Comparison of ENCODE assay signal across 8 cellular contexts in genomic region chr10:102460836-102461186, GRCh38. TPM values are rescaled to one million over a fixed set of nuclear protein-coding genes. Genes with fewer than 3 reads are reported as not detected.
A peak's percentile ranks its signal among the peaks of the same experiment; 100 is the strongest.
DNase-seq lines count a peak whose midpoint lies in the region; ATAC-seq, FAIRE-seq and TF ChIP-seq lines count a peak whose summit lies in the region.

No MANE protein-coding gene starts in this region.

- H3K27ac ChIP-seq in Panc1 (ENCODE audit: low read length) (peak overlapping the region; percentile 86), esophagus squamous epithelium (peak overlapping the region; percentile 7 to 64 (median 56)), prostate gland (peak overlapping the region in 1 of 2 donors; percentile 49)

- TF ChIP-seq POLR2A in GM12892 (IDR thresholded peaks at IDR 0.05; ENCODE audit: low read depth, low read length) = peak; percentile 33; the same call in 1 of the 2 replicates
- no peak for TF ChIP-seq POLR2A in esophagus squamous epithelium (IDR thresholded peaks at IDR 0.05)
- no peak for TF ChIP-seq POLR2A in prostate gland (IDR thresholded peaks at IDR 0.05)

- TF ChIP-seq CTCF in Panc1 (IDR thresholded peaks at IDR 0.05) (no peak), esophagus squamous epithelium (IDR thresholded peaks at IDR 0.05) (no peak), prostate gland (IDR thresholded peaks at IDR 0.05) (no peak)

- no peak for FAIRE-seq in GM12892 (lab: Jason Lieb, UNC)

- intact Hi-C loops in Panc1 (cut with micrococcal nuclease; ENCODE audit: unreplicated experiment) (no loop called here), esophagus squamous epithelium (cut with DNase I) (no loop called here), prostate gland (cut with DNase I) (no loop called here)

- H3K4me1 ChIP-seq in Panc1 (ENCODE audit: control insufficient read depth, insufficient read depth, low read length) (peaks cover 23% of the 10 kb centered on the region), esophagus squamous epithelium (peaks cover 3 to 34% (median 18%) of the 10 kb centered on the region in 3 donors), prostate gland (replicated peaks) (peaks cover 5% of the 10 kb centered on the region)

- H3K9me3 ChIP-seq in Panc1 (ENCODE audit: control insufficient read depth, insufficient read depth, low read depth, low read length) = no peaks in the 10 kb centered on the region
- H3K9me3 ChIP-seq in esophagus squamous epithelium = no peaks in the 10 kb centered on the region
- H3K9me3 ChIP-seq in prostate gland = no peaks in the 10 kb centered on the region

- POLR2A ChIA-PET in Panc1 (lab: Charles Lee) = interaction anchor here (0.7 to 1.4 kb wide), 2 partner anchors 10 to 40 kb away, joined by 4 to 6 read pairs; no protein-coding TSS in a partner anchor

- CTCF ChIA-PET in Panc1 (lab: Charles Lee) = no interaction called here

- WGBS in esophagus squamous epithelium, 2 donors = 9 to 27% methylated on average over 7 to 8 of the region's 8 CpGs
- WGBS in prostate gland = 5% methylated on average over 8 of the region's 8 CpGs

- no TSS peak for BruUV-seq in Panc1 (replicated peaks; lab: Mats Ljungman, UMichigan)

- ATAC-seq in Panc1 (peak; percentile 51), HG02610 (IDR thresholded peaks at IDR 0.05; ENCODE audit: unreplicated experiment) (no peak)

- H3K4me3 ChIP-seq in H7 (ENCODE audit: insufficient read depth, low read depth, low read length) = peak overlapping the region; percentile 23; the same call in 1 of the 2 replicates
- peak overlapping the region; percentile 60 to 83 for H3K4me3 ChIP-seq in Panc1 (ENCODE audit: low read depth in 2 of 2, low read length in 2 of 2)
- peak overlapping the region; percentile 39 to 73 (median 59) for H3K4me3 ChIP-seq in esophagus squamous epithelium
- peak overlapping the region; percentile 37 to 48 for H3K4me3 ChIP-seq in prostate gland

- no peak for DNase-seq in GM12892 (ENCODE audit: insufficient read length)
- no peak for DNase-seq in H7
- no peak for DNase-seq in Panc1 (ENCODE audit: low read depth, low spot score)
- no peak for DNase-seq in esophagus squamous epithelium (lab: John Stamatoyannopoulos, UW)
- no peak for DNase-seq in prostate gland (ENCODE audit: low spot score)
- DNase-seq in retina = no peak
- DNase-seq in NOMO-1 (lab: John Stamatoyannopoulos, UW; ENCODE audit: unreplicated experiment in 2 of 2) = no peak

- H3K27me3 ChIP-seq in H7 (ENCODE audit: control insufficient read depth, insufficient read depth, low read length) (peaks cover 2% of the 10 kb centered on the region; the same call in 1 of the 2 replicates), Panc1 (ENCODE audit: control insufficient read depth, insufficient read depth, low read length) (no peaks in the 10 kb centered on the region), esophagus squamous epithelium (no peaks in the 10 kb centered on the region), prostate gland (replicated peaks; ENCODE audit: insufficient read depth) (no peaks in the 10 kb centered on the region)

- in situ Hi-C loops in Panc1 (cut with HindIII; ENCODE audit: low pct_unique_long_range_greater_than_20kb, low sequenced_read_pairs) = no loop called here

- H3K36me3 ChIP-seq in H7 (replicated peaks; ENCODE audit: control insufficient read depth, insufficient read depth, low read length) (0 out of 2 replicates have a peak, but pooled peaks cover 1% of the 10 kb centered on the region), Panc1 (ENCODE audit: control insufficient read depth, insufficient read depth, low read length) (peaks cover 3% of the 10 kb centered on the region; the same call in 1 of the 2 replicates), esophagus squamous epithelium (peaks cover 0 to 1% (median 0%) of the 10 kb centered on the region in 3 donors), prostate gland (no peaks in the 10 kb centered on the region)

RNA-seq across cellular contexts. Expression of gene C10orf95, which starts 9.5 kb away (rescaled TPM):
- 0.30 TPM for polyA plus RNA-seq in GM12892 (2012; ENCODE audit: missing spikeins)
- 0.30 and 0.45 TPM in 2 replicates for total RNA-seq in H7 (2014; rRNA removed; shearing (Covaris generic))
- 0.21 TPM for total RNA-seq in Panc1 (2021; ENCODE audit: unreplicated experiment)
- polyA plus RNA-seq in Panc1 (2012; ENCODE audit: insufficient read length) = 1.2 TPM
- 1 to 10 TPM in 2 of 4 donors, under 1 TPM in 1, not detected in 1; 0.23 to 1.9 (median 1.1) TPM for total RNA-seq in esophagus squamous epithelium
- total RNA-seq in prostate gland = 1 to 10 TPM in 1 of 2 donors, under 1 TPM in 1; 0.85 to 3.7 TPM

RNA-seq across cellular contexts. Expression of gene CUEDC2, which starts 28.4 kb away (rescaled TPM):
- 66.9 TPM for polyA plus RNA-seq in GM12892 (2012; ENCODE audit: missing spikeins)
- total RNA-seq in H7 (2014; rRNA removed; shearing (Covaris generic)) = 51.3 and 64.7 TPM in 2 replicates
- total RNA-seq in Panc1 (2021; ENCODE audit: unreplicated experiment) = 79.3 TPM
- 128 TPM for polyA plus RNA-seq in Panc1 (2012; ENCODE audit: insufficient read length)
- total RNA-seq in esophagus squamous epithelium = 10 to 100 TPM; 16.6 to 37.6 (median 27.0) TPM
- total RNA-seq in prostate gland = 10 to 100 TPM; 70.2 to 81.7 TPM

RNA-seq across cellular contexts. Expression of gene FBXL15, which starts 40.2 kb away (rescaled TPM):
- 0.66 TPM for polyA plus RNA-seq in GM12892 (2012; ENCODE audit: missing spikeins)
- 23.0 and 29.8 TPM in 2 replicates for total RNA-seq in H7 (2014; rRNA removed; shearing (Covaris generic))
- total RNA-seq in Panc1 (2021; ENCODE audit: unreplicated experiment) (7.9 TPM), esophagus squamous epithelium (10 to 100 TPM; 10.6 to 20.2 (median 18.8) TPM), prostate gland (10 to 100 TPM; 22.2 to 36.3 TPM)
- 17.0 TPM for polyA plus RNA-seq in Panc1 (2012; ENCODE audit: insufficient read length)

RNA-seq across cellular contexts. Expression of gene ACTR1A, which starts 41.7 kb away (rescaled TPM):
- 30.7 TPM for polyA plus RNA-seq in GM12892 (2012; ENCODE audit: missing spikeins)
- 144 and 180 TPM in 2 replicates for total RNA-seq in H7 (2014; rRNA removed; shearing (Covaris generic))
- total RNA-seq in Panc1 (2021; ENCODE audit: unreplicated experiment) (147 TPM), esophagus squamous epithelium (10 to 100 TPM; 68.0 to 85.6 (median 82.3) TPM), prostate gland (10 to 100 TPM; 75.6 to 95.9 TPM)
- 133 TPM for polyA plus RNA-seq in Panc1 (2012; ENCODE audit: insufficient read length)

RNA-seq across cellular contexts. Expression of gene PSD, which starts 42.2 kb away (rescaled TPM):
- 2.0 TPM for polyA plus RNA-seq in GM12892 (2012; ENCODE audit: missing spikeins)
- total RNA-seq in H7 (2014; rRNA removed; shearing (Covaris generic)) = 5.2 and 6.1 TPM in 2 replicates
- total RNA-seq in Panc1 (2021; ENCODE audit: unreplicated experiment) (2.4 TPM), esophagus squamous epithelium (1 to 10 TPM in 2 of 4 donors, under 1 TPM in 2; 0.22 to 3.4 (median 0.93) TPM), prostate gland (10 to 100 TPM in 1 of 2 donors, 1 to 10 TPM in 1; 1.0 to 10.9 TPM)
- polyA plus RNA-seq in Panc1 (2012; ENCODE audit: insufficient read length) = 8.3 TPM
